10 cellular contexts compared by ENCODE assay signal in genomic region chr15:87752250-87752951, GRCh38.
DNase-seq lines count a peak whose midpoint lies in the region; ATAC-seq and TF ChIP-seq lines count a peak whose summit lies in the region.
"Had no signal": no experiment of that assay in that cellular context is flagged by ENCODE, and none has a peak within 500 bp of the region (broad histone marks: within the 10 kb centered on the region; RNA-seq: fewer than 3 reads in every experiment).

No MANE protein-coding gene starts in this region.

- ATAC-seq in GM19455 (IDR thresholded peaks at IDR 0.05; ENCODE audit: unreplicated experiment) = no peak

- CTCF ChIA-PET in HEK293T (lab: Yijun Ruan, JAX) = no interaction called here

- DNase-seq in GM04503 (ENCODE audit: low read depth) (peak; percentile 56), NCI-H526 treated with DMSO at 0.1 percent for 48 hours (lab: John Stamatoyannopoulos, UW) (peak; percentile 76), dedifferentiated amniotic fluid mesenchymal stem cell (ENCODE audit: extremely low spot score) (peak; percentile 85), renal cortical epithelial cell (ENCODE audit: low read depth) (peak; percentile 89), HEK293T (ENCODE audit: extremely low spot score) (no peak)
- no peak for DNase-seq in stimulated activated naive CD4-positive, alpha-beta T cell (lab: John Stamatoyannopoulos, UW)
- DNase-seq: activated naive CD4-positive, alpha-beta T cell treated with anti-CD3 and anti-CD28 coated beads, Interleukin-2, amount 50 U/mL, for 16 hours; H9; sigmoid colon had no signal

- POLR2A ChIA-PET in HEK293T (lab: Yijun Ruan, JAX) = no interaction called here

TF ChIP-seq in HEK293T, 16 proteins besides CTCF, POLR2A, EP300 and RAD21:
- no peak for TF ChIP-seq FOXA1 (IDR thresholded peaks at IDR 0.05)
- no peak for TF ChIP-seq LEF1 (IDR thresholded peaks at IDR 0.05; ENCODE audit: borderline replicate concordance)
- no peak for TF ChIP-seq ELF4 (IDR thresholded peaks at IDR 0.05)
- TF ChIP-seq SP1 (IDR thresholded peaks at IDR 0.05) = no peak
- TF ChIP-seq NFRKB (IDR thresholded peaks at IDR 0.05) = no peak
- no peak for TF ChIP-seq FOXK2 (IDR thresholded peaks at IDR 0.05)
- TF ChIP-seq HDGF (IDR thresholded peaks at IDR 0.05; ENCODE audit: borderline replicate concordance) = no peak
- TF ChIP-seq FOXM1 (IDR thresholded peaks at IDR 0.05; ENCODE audit: borderline replicate concordance) = no peak
- no peak for TF ChIP-seq TARDBP (IDR thresholded peaks at IDR 0.05)
- TF ChIP-seq ARNT (IDR thresholded peaks at IDR 0.05) = no peak
- TF ChIP-seq BHLHE40 (IDR thresholded peaks at IDR 0.05; ENCODE audit: borderline replicate concordance) = no peak
- no peak for TF ChIP-seq ZNF384 (IDR thresholded peaks at IDR 0.05)
- TF ChIP-seq SUZ12 (IDR thresholded peaks at IDR 0.05) = no peak
- TF ChIP-seq CTBP1 (IDR thresholded peaks at IDR 0.05; ENCODE audit: borderline replicate concordance) = no peak
- TF ChIP-seq L3MBTL2 (conservative IDR thresholded peaks at IDR 0.05) = no peak
- TF ChIP-seq PKNOX1 (IDR thresholded peaks at IDR 0.05) = no peak

Comparison
In these comparisons a context has a peak if more than half of its experiments do, and no peak if none do; other contexts are left out.
1. DNase-seq: peak in GM04503 (single experiment), NCI-H526 treated with DMSO at 0.1 percent for 48 hours (single experiment), dedifferentiated amniotic fluid mesenchymal stem cell (single experiment) and renal cortical epithelial cell (single experiment); none in stimulated activated naive CD4-positive, alpha-beta T cell (0 of 6) and HEK293T (single experiment).